9 cellular contexts compared by ENCODE assay signal in genomic region chrX:13506574-13506973, GRCh38.
DNase-seq lines count a peak whose midpoint lies in the region; ATAC-seq and TF ChIP-seq lines count a peak whose summit lies in the region.
"Had no signal": no experiment of that assay in that cellular context is flagged by ENCODE, and none has a peak within 500 bp of the region (broad histone marks: within the 10 kb centered on the region; RNA-seq: fewer than 3 reads in every experiment).

No MANE protein-coding gene starts in this region.

- no peaks in the 10 kb centered on the region for H3F3A ChIP-seq in SK-N-SH (replicated peaks; ENCODE audit: insufficient read depth)

- no peaks in the 10 kb centered on the region for H3K36me3 ChIP-seq in CD8-positive, alpha-beta memory T cell (ENCODE audit: insufficient read depth, low read length)
- no peaks in the 10 kb centered on the region for H3K36me3 ChIP-seq in SK-N-SH (replicated peaks in 1 of 2; ENCODE audit: control insufficient read depth in 1 of 2, insufficient read depth in 2 of 2, low read length in 1 of 2)
- no peaks in the 10 kb centered on the region for H3K36me3 ChIP-seq in right atrium auricular region

- CTCF ChIA-PET in CD8-positive, alpha-beta memory T cell (lab: Charles Lee): interaction anchor here (0.6 to 2.3 kb wide), 12 partner anchors 15 to 532 kb away, joined by 3 to 19 read pairs (median 4); no protein-coding TSS in a partner anchor
- CTCF ChIA-PET in SK-N-SH (lab: Yijun Ruan, JAX): interaction anchor here (0.5 to 3.4 kb wide), 39 partner anchors 8 to 560 kb away, joined by 3 to 46 read pairs (median 3); partner anchors contain the start of genes GEMIN8, OFD1, TCEANC and TRAPPC2

- TF ChIP-seq RAD21 in SK-N-SH (IDR thresholded peaks at IDR 0.05; ENCODE audit: low read length): peak; percentile 92

- peak overlapping the region in 1 of 8 donors; percentile 77 for H3K27ac Mint-ChIP-seq in CD8-positive, alpha-beta memory T cell
- H3K27ac Mint-ChIP-seq in activated naive CD8-positive, alpha-beta T cell treated with anti-CD3 and anti-CD28 coated beads, Interleukin-2, amount 10 ng/mL, durations not matched to agents 7 days and 5 days: no peak overlapping the region
- H3K27ac Mint-ChIP-seq: IgD-negative memory B cell had no signal

- no peak for TF ChIP-seq EP300 in SK-N-SH (IDR thresholded peaks at IDR 0.05; ENCODE audit: borderline replicate concordance in 1 of 2, low read depth in 1 of 2, low read length in 1 of 2)

- TF ChIP-seq CTCF in SK-N-SH (IDR thresholded peaks at IDR 0.05) (peak; percentile 94), right atrium auricular region (IDR thresholded peaks at IDR 0.05) (peak; percentile 76 to 81)

- H3K36me3 Mint-ChIP-seq in CD8-positive, alpha-beta memory T cell: no peaks in the 10 kb centered on the region
- H3K36me3 Mint-ChIP-seq in activated naive CD8-positive, alpha-beta T cell treated with anti-CD3 and anti-CD28 coated beads, Interleukin-2, amount 10 ng/mL, durations not matched to agents 7 days and 5 days: no peaks in the 10 kb centered on the region
- H3K36me3 Mint-ChIP-seq: IgD-negative memory B cell had no signal

- H3K4me1 ChIP-seq in CD8-positive, alpha-beta memory T cell (ENCODE audit: insufficient read depth, low read length): no peaks in the 10 kb centered on the region
- no peaks in the 10 kb centered on the region for H3K4me1 ChIP-seq in SK-N-SH (ENCODE audit: control insufficient read depth in 1 of 2, insufficient read depth in 2 of 2, low read depth in 1 of 2, low read length in 1 of 2)
- no peaks in the 10 kb centered on the region for H3K4me1 ChIP-seq in right atrium auricular region

- no peaks in the 10 kb centered on the region for H4K20me1 ChIP-seq in SK-N-SH (ENCODE audit: insufficient read depth)

- no peak overlapping the region for H3K9ac ChIP-seq in SK-N-SH

- peak; percentile 28 to 60 (median 35) for DNase-seq in CD8-positive, alpha-beta memory T cell
- DNase-seq in HT1080 (ENCODE audit: low read depth): peak; percentile 1
- peak; percentile 62 for DNase-seq in SK-N-SH
- DNase-seq in activated naive CD8-positive, alpha-beta T cell treated with anti-CD3 and anti-CD28 coated beads, Interleukin-2, amount 10 ng/mL, durations not matched to agents 7 days and 5 days: peak; percentile 49
- DNase-seq in right atrium auricular region (ENCODE audit: low spot score): no peak
- DNase-seq in stimulated activated CD4-positive, alpha-beta T cell treated with anti-CD3 and anti-CD28 coated beads, Interleukin-12 subunit alpha, Interleukin-12 subunit beta, amount 100 ng/mL, for 4 hours: peak; percentile 48

- H3K4me1 Mint-ChIP-seq in CD8-positive, alpha-beta memory T cell: no peaks in the 10 kb centered on the region
- peaks cover 6% of the 10 kb centered on the region for H3K4me1 Mint-ChIP-seq in activated naive CD8-positive, alpha-beta T cell treated with anti-CD3 and anti-CD28 coated beads, Interleukin-2, amount 10 ng/mL, durations not matched to agents 7 days and 5 days

- POLR2A ChIA-PET in CD8-positive, alpha-beta memory T cell (lab: Charles Lee): no interaction called here
- POLR2A ChIA-PET in SK-N-SH (lab: Yijun Ruan, JAX): no interaction called here
- POLR2A ChIA-PET in activated naive CD8-positive, alpha-beta T cell treated with anti-CD3 and anti-CD28 coated beads, Interleukin-2, amount 10 ng/mL, durations not matched to agents 7 days and 5 days (lab: Charles Lee): interaction anchor here (1.0 kb wide), 1 partner anchor 140 kb away, joined by 3 read pairs; no protein-coding TSS in a partner anchor

- H3K9me2 ChIP-seq in SK-N-SH: no peaks in the 10 kb centered on the region

- H3K27me3 ChIP-seq in CD8-positive, alpha-beta memory T cell (ENCODE audit: insufficient read depth, low read length, poor library complexity, severe bottlenecking): no peaks in the 10 kb centered on the region
- H3K27me3 ChIP-seq in SK-N-SH (ENCODE audit: insufficient read depth) (no peaks in the 10 kb centered on the region; the same call in 1 of the 2 replicates), right atrium auricular region (no peaks in the 10 kb centered on the region)

- no peak for ATAC-seq in activated naive CD8-positive, alpha-beta T cell treated with anti-CD3 and anti-CD28 coated beads, Interleukin-2, amount 10 ng/mL, durations not matched to agents 7 days and 5 days (ENCODE audit: low read depth)
- ATAC-seq in GM21825 (IDR thresholded peaks at IDR 0.05; ENCODE audit: unreplicated experiment): no peak
- ATAC-seq in GM21381 (IDR thresholded peaks at IDR 0.05; ENCODE audit: unreplicated experiment): no peak

- no peaks in the 10 kb centered on the region for H3K9me3 Mint-ChIP-seq in CD8-positive, alpha-beta memory T cell
- no peaks in the 10 kb centered on the region for H3K9me3 Mint-ChIP-seq in activated naive CD8-positive, alpha-beta T cell treated with anti-CD3 and anti-CD28 coated beads, Interleukin-2, amount 10 ng/mL, durations not matched to agents 7 days and 5 days
- H3K9me3 Mint-ChIP-seq: IgD-negative memory B cell had no signal

- WGBS in SK-N-SH (ENCODE audit: low lambda C conversion rate): 0% methylated on average over 5 of the region's 5 CpGs

- H3K4me3 ChIP-seq in CD8-positive, alpha-beta memory T cell (ENCODE audit: low read length): no peak overlapping the region
- H3K4me3 ChIP-seq in SK-N-SH (ENCODE audit: low read depth in 2 of 2, low read length in 1 of 2) (peak overlapping the region in 1 of 2 experiments; percentile 9; a peak in 1 of 4 replicates), right atrium auricular region (no peak overlapping the region)

- H2AFZ ChIP-seq in SK-N-SH (ENCODE audit: low read depth): peak overlapping the region; percentile 79

- H3K27ac ChIP-seq in CD8-positive, alpha-beta memory T cell (ENCODE audit: low read depth, low read length): no peak overlapping the region
- no peak overlapping the region for H3K27ac ChIP-seq in SK-N-SH (ENCODE audit: low read depth in 2 of 2, low read length in 1 of 2)
- no peak overlapping the region for H3K27ac ChIP-seq in right atrium auricular region

- peaks cover 0 to 13% of the 10 kb centered on the region in 2 donors for H3K27me3 Mint-ChIP-seq in CD8-positive, alpha-beta memory T cell
- H3K27me3 Mint-ChIP-seq in activated naive CD8-positive, alpha-beta T cell treated with anti-CD3 and anti-CD28 coated beads, Interleukin-2, amount 10 ng/mL, durations not matched to agents 7 days and 5 days: no peaks in the 10 kb centered on the region

- peak overlapping the region; percentile 29; the same call in 1 of the 2 replicates for H3K4me2 ChIP-seq in SK-N-SH

- no peak overlapping the region for H3K4me3 Mint-ChIP-seq in CD8-positive, alpha-beta memory T cell
- H3K4me3 Mint-ChIP-seq in activated naive CD8-positive, alpha-beta T cell treated with anti-CD3 and anti-CD28 coated beads, Interleukin-2, amount 10 ng/mL, durations not matched to agents 7 days and 5 days: no peak overlapping the region
- H3K4me3 Mint-ChIP-seq: IgD-negative memory B cell had no signal

- H3K9me3 ChIP-seq in CD8-positive, alpha-beta memory T cell (ENCODE audit: low read length): no peaks in the 10 kb centered on the region
- H3K9me3 ChIP-seq in SK-N-SH: no peaks in the 10 kb centered on the region
- H3K9me3 ChIP-seq in right atrium auricular region: no peaks in the 10 kb centered on the region

- no peaks in the 10 kb centered on the region for H3K79me2 ChIP-seq in SK-N-SH (ENCODE audit: insufficient read depth)

TF ChIP-seq in SK-N-SH, 30 proteins besides CTCF, POLR2A, EP300 and RAD21:
- no peak for TF ChIP-seq USF2 (IDR thresholded peaks at IDR 0.05; ENCODE audit: borderline replicate concordance, low read depth, low read length)
- TF ChIP-seq SMC3 (IDR thresholded peaks at IDR 0.05; ENCODE audit: low read depth, low read length): peak; percentile 76
